ENCODE assay signal across 10 cellular contexts in genomic region chr11:72228229-72228843, GRCh38. TPM values are rescaled to one million over a fixed set of nuclear protein-coding genes. Genes with fewer than 3 reads are reported as not detected.
A peak's percentile ranks its signal among the peaks of the same experiment; 100 is the strongest.
DNase-seq lines count a peak whose midpoint lies in the region; TF ChIP-seq lines count a peak whose summit lies in the region.
"Had no signal": no experiment of that assay in that cellular context is flagged by ENCODE, and none has a peak within 500 bp of the region (broad histone marks: within the 10 kb centered on the region; RNA-seq: fewer than 3 reads in every experiment).

No MANE protein-coding gene starts in this region.

- no peak overlapping the region for H3K9ac ChIP-seq in BLaER1

- 0 out of 2 replicates have a peak overlapping the region, but pooled peaks have one; percentile 6 for H3K27ac ChIP-seq in BLaER1

- peaks cover 82% of the 10 kb centered on the region for H4K20me1 ChIP-seq in BLaER1

- H3K4me2 ChIP-seq in BLaER1, result no peak overlapping the region

- peaks cover 31% of the 10 kb centered on the region for H3K36me3 Mint-ChIP-seq in nephron progenitor cell (ENCODE audit: low read depth)

- H3K27me3 ChIP-seq in BLaER1, result no peaks in the 10 kb centered on the region

- peak; percentile 57 for DNase-seq in COR-L47 (lab: John Stamatoyannopoulos, UW)
- DNase-seq in dermis blood vessel endothelial cell, result peak; percentile 17
- peak; percentile 25 for DNase-seq in nephron progenitor cell
- no peak for DNase-seq in NOMO-1 treated with dmso at 0.1 percent for 144 hours (lab: John Stamatoyannopoulos, UW; ENCODE audit: unreplicated experiment)
- DNase-seq in cortex of kidney (lab: John Stamatoyannopoulos, UW), result no peak
- no peak for DNase-seq in HCEC 1CT
- DNase-seq: MM.1S, NCI-H524 had no signal

- no peak overlapping the region for H3K4me3 Mint-ChIP-seq in nephron progenitor cell

- peaks cover 73% of the 10 kb centered on the region for H3K36me3 ChIP-seq in BLaER1

- no peaks in the 10 kb centered on the region for H3K27me3 Mint-ChIP-seq in nephron progenitor cell (ENCODE audit: low read depth, poor library complexity)

- no peak for TF ChIP-seq CTCF in nephron progenitor cell (IDR thresholded peaks at IDR 0.05)

- no peaks in the 10 kb centered on the region for H3K9me3 Mint-ChIP-seq in nephron progenitor cell

- peaks cover 31% of the 10 kb centered on the region for H3K4me1 ChIP-seq in BLaER1

- no peaks in the 10 kb centered on the region for H3K9me3 ChIP-seq in BLaER1

- no peak overlapping the region for H3K4me3 ChIP-seq in BLaER1

- H3K4me1 Mint-ChIP-seq in nephron progenitor cell, result peaks cover 35% of the 10 kb centered on the region

- no peak overlapping the region for H3K27ac Mint-ChIP-seq in nephron progenitor cell

RNA-seq across cellular contexts. Expression of gene INPPL1, which starts 3.8 kb away (rescaled TPM):
- 49.9 and 65.3 TPM in 2 replicates for total RNA-seq in dermis blood vessel endothelial cell

RNA-seq across cellular contexts. Expression of gene FOLR2, which starts 11.7 kb away (rescaled TPM):
- not detected in 2 replicates for total RNA-seq in dermis blood vessel endothelial cell

RNA-seq across cellular contexts. Expression of gene PHOX2A, which starts 15.6 kb away (rescaled TPM):
- not detected in 2 replicates for total RNA-seq in dermis blood vessel endothelial cell
- total RNA-seq: skeletal muscle tissue had no signal

RNA-seq across cellular contexts. Expression of gene FOLR1, which starts 36.4 kb away (rescaled TPM):
- 0.14 and 0.68 TPM in 2 replicates for total RNA-seq in dermis blood vessel endothelial cell

Comparison
In these comparisons a context has a peak if more than half of its experiments do, and no peak if none do; other contexts are left out.
1. DNase-seq: peak in COR-L47 (single experiment), dermis blood vessel endothelial cell (single experiment) and nephron progenitor cell (single experiment); none in NOMO-1 treated with dmso at 0.1 percent for 144 hours (single experiment), cortex of kidney (single experiment) and HCEC 1CT (single experiment).